ENCODE assay signal across 8 cellular contexts in the genomic region with DNA sequence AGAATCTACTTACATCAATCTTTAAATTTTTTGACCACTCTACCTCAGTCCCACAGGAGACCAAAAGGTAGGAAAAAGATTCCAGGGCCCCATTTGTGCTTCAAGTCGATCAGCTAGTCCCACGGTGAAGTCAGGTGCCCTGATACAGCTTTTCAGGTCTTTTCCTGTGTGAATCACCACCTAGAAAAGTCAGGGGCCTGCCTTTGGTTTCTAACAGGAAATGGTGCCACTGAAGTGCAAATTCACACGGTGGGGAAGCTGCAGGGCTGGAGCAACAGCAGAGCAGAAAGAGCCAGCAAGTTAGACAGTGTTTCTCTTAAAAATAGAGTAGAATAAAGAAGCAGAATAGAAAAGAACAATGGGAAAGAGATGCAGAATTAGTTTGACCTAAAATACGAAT.
DNase-seq lines count a peak whose midpoint lies in the region; ATAC-seq, FAIRE-seq and TF ChIP-seq lines count a peak whose summit lies in the region.

No MANE protein-coding gene starts in this region.

- CTCF ChIA-PET in endothelial cell of umbilical vein (lab: Charles Lee): interaction anchor here (1.0 kb wide), 1 partner anchor 260 kb away, joined by 3 read pairs; no protein-coding TSS in a partner anchor

- H3K4me1 Mint-ChIP-seq in activated CD4-positive, alpha-beta T cell treated with anti-CD3 and anti-CD28 coated beads, Interleukin-2, amount 10 ng/mL, durations not matched to agents 24 days and 14 days: peaks cover 27% of the 10 kb centered on the region

- H3K9me3 ChIP-seq in endothelial cell of umbilical vein (replicated peaks; ENCODE audit: control insufficient read depth, insufficient read depth, low read length): no peaks in the 10 kb centered on the region

- H3K36me3 Mint-ChIP-seq in activated CD4-positive, alpha-beta T cell treated with anti-CD3 and anti-CD28 coated beads, Interleukin-2, amount 10 ng/mL, durations not matched to agents 24 days and 14 days (ENCODE audit: low read depth): peaks cover 28% of the 10 kb centered on the region

- no peaks in the 10 kb centered on the region for H4K20me1 ChIP-seq in endothelial cell of umbilical vein (replicated peaks; ENCODE audit: control insufficient read depth, extremely low read depth, insufficient read depth, low read length)

- TF ChIP-seq POLR2A in endothelial cell of umbilical vein (IDR thresholded peaks at IDR 0.05; ENCODE audit: low read depth, low read length): no peak

- H3K27me3 Mint-ChIP-seq in activated CD4-positive, alpha-beta T cell treated with anti-CD3 and anti-CD28 coated beads, Interleukin-2, amount 10 ng/mL, durations not matched to agents 24 days and 14 days: no peaks in the 10 kb centered on the region

- no peak overlapping the region for H2AFZ ChIP-seq in endothelial cell of umbilical vein (ENCODE audit: low read depth, low read length)

- no TSS peak for BruUV-seq in endothelial cell of umbilical vein (replicated peaks; lab: Mats Ljungman, UMichigan)

- DNase-seq in activated CD4-positive, alpha-beta T cell treated with anti-CD3 and anti-CD28 coated beads, Interleukin-2, amount 10 ng/mL, durations not matched to agents 24 days and 14 days: peak; percentile 86
- DNase-seq in endothelial cell of umbilical vein (ENCODE audit: low read depth, low spot score) (peak; percentile 61), H4 (ENCODE audit: low spot score) (no peak), frontal cortex (ENCODE audit: low spot score in 2 of 2) (no peak), HuH-7.5 (ENCODE audit: low spot score) (no peak)
- DNase-seq in stimulated activated CD8-positive, alpha-beta memory T cell treated with anti-CD3 and anti-CD28 coated beads, Interleukin-12 subunit alpha, Interleukin-12 subunit beta, amount 100 ng/mL, for 24 hours (ENCODE audit: extremely low read depth): peak; percentile 32

- ATAC-seq in GM19328 (IDR thresholded peaks at IDR 0.05; ENCODE audit: unreplicated experiment): peak; percentile 91
- peak; percentile 95 for ATAC-seq in HG03342 (IDR thresholded peaks at IDR 0.05; ENCODE audit: unreplicated experiment)

- dilution Hi-C loops in endothelial cell of umbilical vein (cut with MboI; ENCODE audit: extremely low pct_ligation_motif_present, low sequenced_read_pairs): no loop called here

- H3K9me3 Mint-ChIP-seq in activated CD4-positive, alpha-beta T cell treated with anti-CD3 and anti-CD28 coated beads, Interleukin-2, amount 10 ng/mL, durations not matched to agents 24 days and 14 days: peaks cover 13% of the 10 kb centered on the region

- peaks cover 11% of the 10 kb centered on the region for H3K4me1 ChIP-seq in endothelial cell of umbilical vein (ENCODE audit: control insufficient read depth, extremely low read depth, insufficient read depth, low read length)

- H3K79me2 ChIP-seq in endothelial cell of umbilical vein (ENCODE audit: control insufficient read depth, insufficient read depth, low read length): peaks cover 6% of the 10 kb centered on the region

- H3K9ac ChIP-seq in endothelial cell of umbilical vein (replicated peaks; ENCODE audit: extremely low read depth, insufficient read depth, low read length): no peak overlapping the region

- H3K36me3 ChIP-seq in endothelial cell of umbilical vein (ENCODE audit: control insufficient read depth in 2 of 2, extremely low read depth in 1 of 2, insufficient read depth in 2 of 2, low read length in 2 of 2): no peaks in the 10 kb centered on the region

- no peak overlapping the region for H3K4me2 ChIP-seq in endothelial cell of umbilical vein (ENCODE audit: insufficient read depth, low read length)

- POLR2A ChIA-PET in endothelial cell of umbilical vein (lab: Charles Lee): no interaction called here

- TF ChIP-seq CTCF in endothelial cell of umbilical vein (IDR thresholded peaks at IDR 0.05; ENCODE audit: extremely low read depth in 1 of 2, insufficient read depth in 1 of 2, low read depth in 1 of 2, low read length in 2 of 2): no peak

- no peaks in the 10 kb centered on the region for H3K27me3 ChIP-seq in endothelial cell of umbilical vein (ENCODE audit: control insufficient read depth in 2 of 2, insufficient read depth in 2 of 2, low read length in 2 of 2)

- intact Hi-C loops in activated CD4-positive, alpha-beta T cell treated with anti-CD3 and anti-CD28 coated beads, Interleukin-2, amount 10 ng/mL, durations not matched to agents 24 days and 14 days (cut with micrococcal nuclease): loop anchor here (1.0 to 2.0 kb wide), 3 partner anchors 36 to 106 kb away; no protein-coding TSS in a partner anchor
- intact Hi-C loops in endothelial cell of umbilical vein (cut with micrococcal nuclease): no loop called here

- peak overlapping the region; percentile 76 for H3K4me3 Mint-ChIP-seq in activated CD4-positive, alpha-beta T cell treated with anti-CD3 and anti-CD28 coated beads, Interleukin-2, amount 10 ng/mL, durations not matched to agents 24 days and 14 days

- no peaks in the 10 kb centered on the region for H3K9me1 ChIP-seq in endothelial cell of umbilical vein (replicated peaks; ENCODE audit: control insufficient read depth, extremely low read depth, insufficient read depth, low read length)

- peak overlapping the region; percentile 86 for H3K27ac Mint-ChIP-seq in activated CD4-positive, alpha-beta T cell treated with anti-CD3 and anti-CD28 coated beads, Interleukin-2, amount 10 ng/mL, durations not matched to agents 24 days and 14 days

- no peak overlapping the region for H3K4me3 ChIP-seq in endothelial cell of umbilical vein (replicated peaks in 1 of 3; ENCODE audit: insufficient read depth in 1 of 3, low read depth in 1 of 3, low read length in 3 of 3)

- FAIRE-seq in endothelial cell of umbilical vein (lab: Jason Lieb, UNC): no peak
- FAIRE-seq in frontal cortex (lab: Jason Lieb, UNC): no peak

- H3K27ac ChIP-seq in endothelial cell of umbilical vein (ENCODE audit: insufficient read depth, low read depth, low read length): no peak overlapping the region

TF ChIP-seq in endothelial cell of umbilical vein, 7 proteins besides CTCF, POLR2A, EP300 and RAD21:
- TF ChIP-seq FOS (IDR thresholded peaks at IDR 0.05; ENCODE audit: borderline replicate concordance, insufficient read depth, low read length) (no peak), MYC (IDR thresholded peaks at IDR 0.05; ENCODE audit: low read depth, low read length) (no peak), JUN (IDR thresholded peaks at IDR 0.05; ENCODE audit: borderline replicate concordance, insufficient read depth, insufficient read length, low read depth) (no peak)

Comparison
In these comparisons a context has a peak if more than half of its experiments do, and no peak if none do; other contexts are left out.
1. DNase-seq: peak in activated CD4-positive, alpha-beta T cell treated with anti-CD3 and anti-CD28 coated beads, Interleukin-2, amount 10 ng/mL, durations not matched to agents 24 days and 14 days (single experiment), endothelial cell of umbilical vein (single experiment) and stimulated activated CD8-positive, alpha-beta memory T cell treated with anti-CD3 and anti-CD28 coated beads, Interleukin-12 subunit alpha, Interleukin-12 subunit beta, amount 100 ng/mL, for 24 hours (single experiment); none in H4 (single experiment), frontal cortex (0 of 2) and HuH-7.5 (single experiment).